10 cellular contexts compared by ENCODE assay signal in the genomic region with DNA sequence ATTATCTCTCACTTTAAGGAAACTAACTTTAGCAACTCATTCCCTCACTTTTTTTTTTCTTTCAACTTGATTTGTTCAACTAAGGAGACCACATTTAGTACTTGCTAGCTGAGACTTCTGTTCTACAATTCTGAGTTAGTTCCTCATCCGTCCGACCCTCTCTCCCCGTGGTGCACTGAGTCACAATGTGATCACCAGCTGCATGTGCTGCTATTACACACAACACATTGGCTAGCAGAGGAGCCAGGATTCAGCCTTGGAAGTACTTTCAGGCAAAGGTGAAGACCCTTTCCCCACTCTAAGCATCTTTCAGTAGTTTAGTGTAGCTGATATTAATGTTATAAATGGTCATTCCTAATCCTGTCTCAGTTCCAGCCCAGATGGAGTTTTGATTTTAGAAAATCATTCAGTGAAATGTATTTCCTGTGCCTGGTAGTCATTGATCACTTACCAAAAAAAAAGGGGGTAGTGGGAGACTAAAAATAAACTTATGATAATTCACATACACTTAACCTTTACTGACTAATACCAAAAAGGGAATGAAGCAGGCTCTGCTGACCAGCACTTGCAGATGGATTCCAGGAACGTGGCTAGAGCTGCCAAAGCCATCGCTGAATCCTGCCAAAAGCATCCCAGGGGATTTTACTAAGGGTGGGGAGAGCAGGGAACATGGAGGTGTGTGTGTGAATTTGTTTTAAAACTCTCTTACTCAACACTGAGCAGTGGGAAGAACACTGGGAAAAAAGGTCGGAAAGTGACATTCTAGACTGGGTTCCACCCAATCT.
A peak's percentile ranks its signal among the peaks of the same experiment; 100 is the strongest.
DNase-seq lines count a peak whose midpoint lies in the region; ATAC-seq and TF ChIP-seq lines count a peak whose summit lies in the region.
"Had no signal": no experiment of that assay in that cellular context is flagged by ENCODE, and none has a peak within 500 bp of the region (broad histone marks: within the 10 kb centered on the region; RNA-seq: fewer than 3 reads in every experiment).

No MANE protein-coding gene starts in this region.

- TF ChIP-seq CTCF in ascending aorta (IDR thresholded peaks at IDR 0.05) (no peak), suprapubic skin (IDR thresholded peaks at IDR 0.05) (no peak)

- no peak for TF ChIP-seq EP300 in suprapubic skin (IDR thresholded peaks at IDR 0.05)

- H3K27me3 ChIP-seq in ascending aorta (no peaks in the 10 kb centered on the region), suprapubic skin (no peaks in the 10 kb centered on the region)

- H3K9me3 ChIP-seq in ascending aorta, result no peaks in the 10 kb centered on the region
- H3K9me3 ChIP-seq in suprapubic skin, result no peaks in the 10 kb centered on the region

- no peak for TF ChIP-seq POLR2A in suprapubic skin (IDR thresholded peaks at IDR 0.05)

- DNase-seq in activated CD8-positive, alpha-beta memory T cell treated with anti-CD3 and anti-CD28 coated beads, Interleukin-2, amount 50 U/mL, for 48 hours, result peak; percentile 57
- no peak for DNase-seq in activated CD8-positive, alpha-beta memory T cell treated with anti-CD3 and anti-CD28 coated beads, Interleukin-2, amount 50 U/mL, for 4 hours
- DNase-seq in ascending aorta (ENCODE audit: low spot score in 2 of 2), result peak; percentile 63 to 94
- DNase-seq in iris pigment epithelial cell (ENCODE audit: low read depth), result peak; percentile 82
- DNase-seq in suprapubic skin (ENCODE audit: low spot score in 2 of 2), result peak in 1 of 2 donors; percentile 69
- DNase-seq in DMS53 treated with DMSO at 0.1 percent for 48 hours (lab: John Stamatoyannopoulos, UW; ENCODE audit: unreplicated experiment), result no peak
- DNase-seq in D341Med (ENCODE audit: low spot score), result no peak
- DNase-seq: CD4-positive, alpha-beta memory T cell; naive B cell had no signal

- H3K36me3 ChIP-seq in ascending aorta (no peaks in the 10 kb centered on the region), suprapubic skin (no peaks in the 10 kb centered on the region)

- no peak overlapping the region for H3K4me3 ChIP-seq in ascending aorta
- H3K4me3 ChIP-seq in suprapubic skin, result no peak overlapping the region

- peak overlapping the region; percentile 85 for H3K27ac ChIP-seq in ascending aorta
- peak overlapping the region; percentile 49 for H3K27ac ChIP-seq in suprapubic skin

- 38% methylated on average over 6 of the region's 6 CpGs for WGBS in suprapubic skin

- intact Hi-C loops in ascending aorta (cut with DNase I), result loop anchor here (5.0 kb wide), 1 partner anchor 369 kb away; no protein-coding TSS in a partner anchor

- ATAC-seq in HG03139 (IDR thresholded peaks at IDR 0.05; ENCODE audit: unreplicated experiment), result no peak

- peaks cover under 1 to 41% of the 10 kb centered on the region in 2 donors for H3K4me1 ChIP-seq in ascending aorta
- peaks cover 9% of the 10 kb centered on the region for H3K4me1 ChIP-seq in suprapubic skin

Comparison
In these comparisons a context has a peak if more than half of its experiments do, and no peak if none do; other contexts are left out.
1. DNase-seq: peak in activated CD8-positive, alpha-beta memory T cell treated with anti-CD3 and anti-CD28 coated beads, Interleukin-2, amount 50 U/mL, for 48 hours (single experiment), ascending aorta (2 of 2) and iris pigment epithelial cell (single experiment); none in activated CD8-positive, alpha-beta memory T cell treated with anti-CD3 and anti-CD28 coated beads, Interleukin-2, amount 50 U/mL, for 4 hours (single experiment), DMS53 treated with DMSO at 0.1 percent for 48 hours (single experiment) and D341Med (single experiment).